In the genomic region with DNA sequence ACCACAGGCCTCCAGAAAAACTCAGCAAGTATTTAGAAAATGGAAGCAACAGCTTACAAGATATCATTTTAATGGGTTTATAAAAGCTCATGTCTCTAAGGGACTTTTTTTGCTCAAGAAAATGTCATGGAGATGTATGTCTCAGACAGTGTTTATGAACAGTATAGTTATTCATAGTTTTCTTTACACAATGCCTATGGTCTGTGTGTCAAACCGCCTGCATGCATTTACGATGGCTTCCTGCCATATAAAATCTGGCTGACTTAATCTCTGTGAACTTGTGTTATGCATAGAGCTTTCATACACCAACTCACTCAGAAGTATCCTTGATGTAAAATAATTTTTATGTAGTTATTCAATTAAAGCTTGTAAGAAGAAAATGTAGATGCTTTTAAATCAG, we compare ENCODE assay signal across 16 cellular contexts.
A peak's percentile ranks its signal among the peaks of the same experiment; 100 is the strongest.
DNase-seq lines count a peak whose midpoint lies in the region; TF ChIP-seq lines count a peak whose summit lies in the region.
"Had no signal": no experiment of that assay in that cellular context is flagged by ENCODE, and none has a peak within 500 bp of the region (broad histone marks: within the 10 kb centered on the region; RNA-seq: fewer than 3 reads in every experiment).

No MANE protein-coding gene starts in this region.

- DNase-seq in HAP-1 (ENCODE audit: low spot score in 2 of 2), result peak; percentile 29 to 51
- peak; percentile 24 for DNase-seq in astrocyte of the spinal cord (ENCODE audit: low read depth, low spot score)
- peak; percentile 88 for DNase-seq in foreskin melanocyte
- DNase-seq in skeletal muscle cell (ENCODE audit: low read depth), result peak; percentile 36
- no peak for DNase-seq in germinal center (ENCODE audit: low spot score)
- DNase-seq in NCI-H446 (lab: John Stamatoyannopoulos, UW), result no peak
- DNase-seq in G401 (ENCODE audit: low spot score), result no peak
- DNase-seq: CD8-positive, alpha-beta T cell; NCI-H1105 treated with DMSO at 0.1 percent for 48 hours; NCI-H1694; NCI-H524; PC-9; SJCRH30 had no signal

- no peak overlapping the region for H3K4me3 ChIP-seq in HAP-1
- no peak overlapping the region for H3K4me3 ChIP-seq in astrocyte of the spinal cord (ENCODE audit: low read depth, low read length)
- H3K4me3 ChIP-seq in skeletal muscle cell (ENCODE audit: low read depth, low read length), result no peak overlapping the region
- H3K4me3 ChIP-seq: A549; BLaER1 treated with 17β-estradiol and CSF1 and Interleukin-3, amounts not matched to agents 10 nM and 100 nM; K562; PC-9; SJCRH30 had no signal

- no peaks in the 10 kb centered on the region for H3K27me3 ChIP-seq in HAP-1 (ENCODE audit: low read depth)
- H3K27me3 ChIP-seq: BLaER1 treated with 17β-estradiol and CSF1 and Interleukin-3, amounts not matched to agents 10 nM and 100 nM; SJCRH30 had no signal

- no peaks in the 10 kb centered on the region; the same call in 1 of the 2 replicates for H3K4me1 ChIP-seq in HAP-1
- H3K4me1 ChIP-seq: A549; BLaER1 treated with 17β-estradiol and CSF1 and Interleukin-3, amounts not matched to agents 10 nM and 100 nM; SJCRH30 had no signal

- in situ Hi-C loops in HAP-1 (cut with MboI; ENCODE audit: low sequenced_read_pairs) (no loop called here), astrocyte of the spinal cord (cut with HindIII; ENCODE audit: low sequenced_read_pairs) (no loop called here), G401 (cut with HindIII; ENCODE audit: low sequenced_read_pairs) (no loop called here)

- no peak for TF ChIP-seq CTCF in astrocyte of the spinal cord (IDR thresholded peaks at IDR 0.05; ENCODE audit: low read depth, low read length)

- no peaks in the 10 kb centered on the region for H3K9me3 ChIP-seq in HAP-1
- H3K9me3 ChIP-seq: A549, SJCRH30 had no signal

- no peaks in the 10 kb centered on the region for H3K36me3 ChIP-seq in HAP-1 (replicated peaks)
- H3K36me3 ChIP-seq: BLaER1 treated with 17β-estradiol and CSF1 and Interleukin-3, amounts not matched to agents 10 nM and 100 nM; SJCRH30 had no signal

Comparison
In these comparisons a context has a peak if more than half of its experiments do, and no peak if none do; other contexts are left out.
1. DNase-seq: peak in HAP-1 (2 of 2), astrocyte of the spinal cord (single experiment), foreskin melanocyte (single experiment) and skeletal muscle cell (single experiment); none in germinal center (single experiment), NCI-H446 (0 of 2) and G401 (single experiment).